1 cellular context compared by ENCODE assay signal in the genomic region with DNA sequence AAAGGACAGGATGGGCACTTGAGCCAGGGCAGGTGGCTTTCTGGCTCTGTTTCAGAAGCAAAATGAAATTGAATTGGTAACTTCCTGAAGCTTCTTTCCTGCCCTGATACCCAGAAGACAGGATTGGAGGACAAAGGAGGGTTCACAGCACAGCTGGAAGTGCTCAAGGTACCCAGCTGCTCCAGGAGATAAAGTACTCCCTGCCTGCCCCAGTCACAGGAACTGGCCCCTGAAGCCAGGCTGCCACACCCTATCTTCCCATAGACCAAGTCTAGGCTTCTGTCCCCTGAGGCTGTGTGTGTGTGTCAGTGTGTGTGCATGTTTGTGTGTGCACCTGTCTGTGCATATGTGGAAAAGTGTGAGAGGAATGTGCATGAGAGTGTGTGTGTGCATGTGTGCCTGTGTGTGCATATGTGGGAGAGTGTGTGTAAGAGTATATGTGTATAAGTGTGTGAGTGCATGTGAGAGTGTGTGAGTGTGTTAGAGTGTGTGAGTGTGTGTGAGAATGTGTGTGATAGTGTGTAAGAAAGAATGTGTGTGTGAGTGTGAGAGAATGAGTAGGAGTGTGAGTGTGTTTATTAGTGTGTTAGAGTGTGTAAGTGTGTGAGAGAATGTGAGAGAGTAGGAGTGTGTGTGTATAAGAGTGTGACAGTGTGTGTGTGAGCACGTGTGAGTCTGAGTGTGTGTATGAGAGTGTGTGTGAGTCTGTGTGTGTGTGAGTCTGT.
A peak's percentile ranks its signal among the peaks of the same experiment; 100 is the strongest.
TF ChIP-seq lines count a peak whose summit lies in the region.

No MANE protein-coding gene starts in this region.

TF ChIP-seq in K562, 482 proteins besides CTCF, POLR2A, EP300 and RAD21 (continues in another document):
- TF ChIP-seq FOXK2 (conservative IDR thresholded peaks at IDR 0.05 in 1 of 2, IDR thresholded peaks at IDR 0.05 in 1 of 2; ENCODE audit: low read depth in 2 of 2) (0 out of 4 replicates have a peak, but pooled peaks of 1 of the 2 experiments have one; percentile 20), CHCHD3 (CRISPR knock-in tag; IDR thresholded peaks at IDR 0.05) (no peak), ZNF174 (CRISPR knock-in tag; IDR thresholded peaks at IDR 0.05) (no peak), SRSF7 (optimal IDR thresholded peaks at IDR 0.05; ENCODE audit: low read depth, low read length) (no peak), ZNF316 (IDR thresholded peaks at IDR 0.05) (peak; percentile 10; the same call in 1 of the 2 replicates), KHSRP (IDR thresholded peaks at IDR 0.05) (no peak), BCOR (IDR thresholded peaks at IDR 0.05) (0 out of 2 replicates have a peak, but pooled peaks have one; percentile 23), ARHGAP35 (IDR thresholded peaks at IDR 0.05; ENCODE audit: partially characterized antibody) (peak; percentile 79), NEUROD1 (IDR thresholded peaks at IDR 0.05; ENCODE audit: borderline replicate concordance, low read depth, low read length, partially characterized antibody) (no peak), CREBBP (IDR thresholded peaks at IDR 0.05; ENCODE audit: low read depth, low read length) (no peak), SETDB1 (IDR thresholded peaks at IDR 0.05; ENCODE audit: low read length) (no peak), ZKSCAN3 (CRISPR knock-in tag; IDR thresholded peaks at IDR 0.05) (no peak), TEAD4 (IDR thresholded peaks at IDR 0.05; ENCODE audit: low read length) (peak; percentile 67), TEAD4 (CRISPR knock-in tag; IDR thresholded peaks at IDR 0.05; ENCODE audit: borderline replicate concordance) (no peak), NCOR1 (IDR thresholded peaks at IDR 0.05) (peak; percentile 61; the same call in 1 of the 2 replicates), TOE1 (IDR thresholded peaks at IDR 0.05; ENCODE audit: borderline replicate concordance) (peak; percentile 77; the same call in 1 of the 2 replicates), TOE1 (CRISPR knock-in tag; IDR thresholded peaks at IDR 0.05; ENCODE audit: borderline replicate concordance, low read depth) (no peak), PHF20 (IDR thresholded peaks at IDR 0.05; ENCODE audit: partially characterized antibody) (peak; percentile 46), ADNP (tag; IDR thresholded peaks at IDR 0.05) (no peak), NR2C1 (IDR thresholded peaks at IDR 0.05) (peak; percentile 38; the same call in 1 of the 2 replicates), NR2C1 (tag; IDR thresholded peaks at IDR 0.05) (no peak), POLR2AphosphoS5 (IDR thresholded peaks at IDR 0.05; ENCODE audit: control insufficient read depth, insufficient read depth, low read depth, low read length) (no peak), DPF2 (IDR thresholded peaks at IDR 0.05) (peak; percentile 41; the same call in 1 of the 2 replicates), ZKSCAN1 (IDR thresholded peaks at IDR 0.05; ENCODE audit: low read depth, low read length) (no peak), POU5F1 (IDR thresholded peaks at IDR 0.05; ENCODE audit: borderline replicate concordance, low read depth, low read length, partially characterized antibody) (no peak), IRF9 (tag; IDR thresholded peaks at IDR 0.05) (0 out of 2 replicates have a peak, but pooled peaks have one; percentile 42), CSDE1 (IDR thresholded peaks at IDR 0.05) (0 out of 4 replicates have a peak, but pooled peaks of 1 of the 2 experiments have one; percentile 25), ZNF12 (CRISPR knock-in tag; IDR thresholded peaks at IDR 0.05) (no peak), GATA2 (CRISPR knock-in tag; IDR thresholded peaks at IDR 0.05) (peak; percentile 43; the same call in 1 of the 2 replicates), PML (IDR thresholded peaks at IDR 0.05; ENCODE audit: low read length) (no peak), EHMT2 (IDR thresholded peaks at IDR 0.05) (0 out of 2 replicates have a peak, but pooled peaks have one; percentile 22), HLTF (IDR thresholded peaks at IDR 0.05) (0 out of 2 replicates have a peak, but pooled peaks have one; percentile 41), NFIC (IDR thresholded peaks at IDR 0.05) (peak; percentile 15; the same call in 1 of the 2 replicates), ZNF280A (IDR thresholded peaks at IDR 0.05; ENCODE audit: low read depth, partially characterized antibody) (peak; percentile 63), LARP7 (IDR thresholded peaks at IDR 0.05) (0 out of 2 replicates have a peak, but pooled peaks have one; percentile 59), CBFB (CRISPR knock-in tag; IDR thresholded peaks at IDR 0.05) (no peak), HDGF (IDR thresholded peaks at IDR 0.05) (peak; percentile 97), YBX1 (IDR thresholded peaks at IDR 0.05) (0 out of 2 replicates have a peak, but pooled peaks have one; percentile 69), CBFA2T3 (IDR thresholded peaks at IDR 0.05) (peak; percentile 88), SMAD4 (CRISPR knock-in tag; conservative IDR thresholded peaks at IDR 0.05) (peak; percentile 24; the same call in 1 of the 2 replicates), HNRNPL (IDR thresholded peaks at IDR 0.05; ENCODE audit: low read depth, low read length) (no peak), ETV5 (CRISPR knock-in tag; IDR thresholded peaks at IDR 0.05; ENCODE audit: low read depth) (peak; percentile 24; the same call in 1 of the 2 replicates), KDM1A (IDR thresholded peaks at IDR 0.05) (peak in 1 of 2 experiments; percentile 14; a peak in 1 of 4 replicates), STAT5A (IDR thresholded peaks at IDR 0.05; ENCODE audit: borderline replicate concordance, low read length) (0 out of 2 replicates have a peak, but pooled peaks have one; percentile 7), CBFA2T2 (conservative IDR thresholded peaks at IDR 0.05) (peak; percentile 81), SMARCA5 (IDR thresholded peaks at IDR 0.05) (peak; percentile 86), FOXJ3 (CRISPR knock-in tag; IDR thresholded peaks at IDR 0.05) (no peak), HDAC1 (IDR thresholded peaks at IDR 0.05) (0 out of 4 replicates have a peak, but pooled peaks of 1 of the 2 experiments have one; percentile 31), RFX1 (IDR thresholded peaks at IDR 0.05) (no peak)
- TF ChIP-seq, protein P1, sequence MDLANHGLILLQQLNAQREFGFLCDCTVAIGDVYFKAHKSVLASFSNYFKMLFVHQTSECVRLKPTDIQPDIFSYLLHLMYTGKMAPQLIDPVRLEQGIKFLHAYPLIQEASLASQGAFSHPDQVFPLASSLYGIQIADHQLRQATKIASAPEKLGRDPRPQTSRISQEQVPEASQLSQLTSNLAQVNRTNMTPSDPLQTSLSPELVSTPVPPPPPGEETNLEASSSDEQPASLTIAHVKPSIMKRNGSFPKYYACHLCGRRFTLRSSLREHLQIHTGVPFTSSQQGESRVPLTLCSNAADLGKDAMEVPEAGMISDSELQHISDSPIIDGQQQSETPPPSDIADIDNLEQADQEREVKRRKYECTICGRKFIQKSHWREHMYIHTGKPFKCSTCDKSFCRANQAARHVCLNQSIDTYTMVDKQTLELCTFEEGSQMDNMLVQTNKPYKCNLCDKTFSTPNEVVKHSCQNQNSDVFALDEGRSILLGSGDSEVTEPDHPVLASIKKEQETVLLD (IDR thresholded peaks at IDR 0.05), result peak; percentile 44; the same call in 1 of the 2 replicates
- TF ChIP-seq, protein P2, sequence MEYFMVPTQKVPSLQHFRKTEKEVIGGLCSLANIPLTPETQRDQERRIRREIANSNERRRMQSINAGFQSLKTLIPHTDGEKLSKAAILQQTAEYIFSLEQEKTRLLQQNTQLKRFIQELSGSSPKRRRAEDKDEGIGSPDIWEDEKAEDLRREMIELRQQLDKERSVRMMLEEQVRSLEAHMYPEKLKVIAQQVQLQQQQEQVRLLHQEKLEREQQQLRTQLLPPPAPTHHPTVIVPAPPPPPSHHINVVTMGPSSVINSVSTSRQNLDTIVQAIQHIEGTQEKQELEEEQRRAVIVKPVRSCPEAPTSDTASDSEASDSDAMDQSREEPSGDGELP (CRISPR knock-in tag; IDR thresholded peaks at IDR 0.05; ENCODE audit: borderline replicate concordance), result peak; percentile 87
- TF ChIP-seq, protein P3, sequence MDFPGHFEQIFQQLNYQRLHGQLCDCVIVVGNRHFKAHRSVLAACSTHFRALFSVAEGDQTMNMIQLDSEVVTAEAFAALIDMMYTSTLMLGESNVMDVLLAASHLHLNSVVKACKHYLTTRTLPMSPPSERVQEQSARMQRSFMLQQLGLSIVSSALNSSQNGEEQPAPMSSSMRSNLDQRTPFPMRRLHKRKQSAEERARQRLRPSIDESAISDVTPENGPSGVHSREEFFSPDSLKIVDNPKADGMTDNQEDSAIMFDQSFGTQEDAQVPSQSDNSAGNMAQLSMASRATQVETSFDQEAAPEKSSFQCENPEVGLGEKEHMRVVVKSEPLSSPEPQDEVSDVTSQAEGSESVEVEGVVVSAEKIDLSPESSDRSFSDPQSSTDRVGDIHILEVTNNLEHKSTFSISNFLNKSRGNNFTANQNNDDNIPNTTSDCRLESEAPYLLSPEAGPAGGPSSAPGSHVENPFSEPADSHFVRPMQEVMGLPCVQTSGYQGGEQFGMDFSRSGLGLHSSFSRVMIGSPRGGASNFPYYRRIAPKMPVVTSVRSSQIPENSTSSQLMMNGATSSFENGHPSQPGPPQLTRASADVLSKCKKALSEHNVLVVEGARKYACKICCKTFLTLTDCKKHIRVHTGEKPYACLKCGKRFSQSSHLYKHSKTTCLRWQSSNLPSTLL (IDR thresholded peaks at IDR 0.05), result peak; percentile 29; the same call in 1 of the 2 replicates
- TF ChIP-seq, protein P4, sequence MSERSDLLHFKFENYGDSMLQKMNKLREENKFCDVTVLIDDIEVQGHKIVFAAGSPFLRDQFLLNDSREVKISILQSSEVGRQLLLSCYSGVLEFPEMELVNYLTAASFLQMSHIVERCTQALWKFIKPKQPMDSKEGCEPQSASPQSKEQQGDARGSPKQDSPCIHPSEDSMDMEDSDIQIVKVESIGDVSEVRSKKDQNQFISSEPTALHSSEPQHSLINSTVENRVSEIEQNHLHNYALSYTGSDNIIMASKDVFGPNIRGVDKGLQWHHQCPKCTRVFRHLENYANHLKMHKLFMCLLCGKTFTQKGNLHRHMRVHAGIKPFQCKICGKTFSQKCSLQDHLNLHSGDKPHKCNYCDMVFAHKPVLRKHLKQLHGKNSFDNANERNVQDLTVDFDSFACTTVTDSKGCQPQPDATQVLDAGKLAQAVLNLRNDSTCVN (CRISPR knock-in tag; IDR thresholded peaks at IDR 0.05), result peak; percentile 17; the same call in 1 of the 2 replicates
- TF ChIP-seq, protein P5, sequence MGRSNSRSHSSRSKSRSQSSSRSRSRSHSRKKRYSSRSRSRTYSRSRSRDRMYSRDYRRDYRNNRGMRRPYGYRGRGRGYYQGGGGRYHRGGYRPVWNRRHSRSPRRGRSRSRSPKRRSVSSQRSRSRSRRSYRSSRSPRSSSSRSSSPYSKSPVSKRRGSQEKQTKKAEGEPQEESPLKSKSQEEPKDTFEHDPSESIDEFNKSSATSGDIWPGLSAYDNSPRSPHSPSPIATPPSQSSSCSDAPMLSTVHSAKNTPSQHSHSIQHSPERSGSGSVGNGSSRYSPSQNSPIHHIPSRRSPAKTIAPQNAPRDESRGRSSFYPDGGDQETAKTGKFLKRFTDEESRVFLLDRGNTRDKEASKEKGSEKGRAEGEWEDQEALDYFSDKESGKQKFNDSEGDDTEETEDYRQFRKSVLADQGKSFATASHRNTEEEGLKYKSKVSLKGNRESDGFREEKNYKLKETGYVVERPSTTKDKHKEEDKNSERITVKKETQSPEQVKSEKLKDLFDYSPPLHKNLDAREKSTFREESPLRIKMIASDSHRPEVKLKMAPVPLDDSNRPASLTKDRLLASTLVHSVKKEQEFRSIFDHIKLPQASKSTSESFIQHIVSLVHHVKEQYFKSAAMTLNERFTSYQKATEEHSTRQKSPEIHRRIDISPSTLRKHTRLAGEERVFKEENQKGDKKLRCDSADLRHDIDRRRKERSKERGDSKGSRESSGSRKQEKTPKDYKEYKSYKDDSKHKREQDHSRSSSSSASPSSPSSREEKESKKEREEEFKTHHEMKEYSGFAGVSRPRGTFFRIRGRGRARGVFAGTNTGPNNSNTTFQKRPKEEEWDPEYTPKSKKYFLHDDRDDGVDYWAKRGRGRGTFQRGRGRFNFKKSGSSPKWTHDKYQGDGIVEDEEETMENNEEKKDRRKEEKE (IDR thresholded peaks at IDR 0.05; ENCODE audit: borderline replicate concordance in 1 of 2, control insufficient read depth in 1 of 2, low read depth in 2 of 2, low read length in 1 of 2), result 0 out of 4 replicates have a peak, but pooled peaks of 1 of the 2 experiments have one; percentile 50
- TF ChIP-seq, protein P6, sequence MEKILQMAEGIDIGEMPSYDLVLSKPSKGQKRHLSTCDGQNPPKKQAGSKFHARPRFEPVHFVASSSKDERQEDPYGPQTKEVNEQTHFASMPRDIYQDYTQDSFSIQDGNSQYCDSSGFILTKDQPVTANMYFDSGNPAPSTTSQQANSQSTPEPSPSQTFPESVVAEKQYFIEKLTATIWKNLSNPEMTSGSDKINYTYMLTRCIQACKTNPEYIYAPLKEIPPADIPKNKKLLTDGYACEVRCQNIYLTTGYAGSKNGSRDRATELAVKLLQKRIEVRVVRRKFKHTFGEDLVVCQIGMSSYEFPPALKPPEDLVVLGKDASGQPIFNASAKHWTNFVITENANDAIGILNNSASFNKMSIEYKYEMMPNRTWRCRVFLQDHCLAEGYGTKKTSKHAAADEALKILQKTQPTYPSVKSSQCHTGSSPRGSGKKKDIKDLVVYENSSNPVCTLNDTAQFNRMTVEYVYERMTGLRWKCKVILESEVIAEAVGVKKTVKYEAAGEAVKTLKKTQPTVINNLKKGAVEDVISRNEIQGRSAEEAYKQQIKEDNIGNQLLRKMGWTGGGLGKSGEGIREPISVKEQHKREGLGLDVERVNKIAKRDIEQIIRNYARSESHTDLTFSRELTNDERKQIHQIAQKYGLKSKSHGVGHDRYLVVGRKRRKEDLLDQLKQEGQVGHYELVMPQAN (IDR thresholded peaks at IDR 0.05; ENCODE audit: borderline replicate concordance), result 0 out of 2 replicates have a peak, but pooled peaks have one; percentile 55
